28 cellular contexts compared by ENCODE assay signal in genomic region chr4:4526401-4526800, GRCh38.
"Had no signal": no experiment of that assay in that cellular context is flagged by ENCODE, and none has a peak within 500 bp of the region (broad histone marks: within the 10 kb centered on the region; RNA-seq: fewer than 3 reads in every experiment).

No MANE protein-coding gene starts in this region.

- DNase-seq: naive thymus-derived CD8-positive, alpha-beta T cell; nephron progenitor cell; occipital lobe; ovary; posterior cingulate gyrus; psoas muscle; right cardiac atrium; right lobe of liver; sigmoid colon; small intestine; stimulated activated CD4-positive, alpha-beta T cell treated with anti-CD3 and anti-CD28 coated beads, Interleukin-15, amount 100 ng/mL, for 24 hours; stimulated activated CD4-positive, alpha-beta T cell treated with anti-CD3 and anti-CD28 coated beads, Interleukin-2, amount 100 ng/mL, for 24 hours; stimulated activated CD4-positive, alpha-beta T cell treated with anti-CD3 and anti-CD28 coated beads, Interleukin-2, amount 100 ng/mL, for 48 hours; stimulated activated CD4-positive, alpha-beta T cell treated with anti-CD3 and anti-CD28 coated beads, Interleukin-4, amount 100 ng/mL, for 24 hours; stimulated activated naive B cell treated with anti-CD40 and anti-IgM and Interleukin-4, amounts not matched to agents 10 μg/mL and 1 μg/mL and 100 μg/mL, for 72 hours; stimulated activated naive CD4-positive, alpha-beta T cell treated with Interleukin-2 at 50 U/mL for 16 hours; stomach; tibial artery; transverse colon; upper lobe of left lung had no signal

- H3K27me3 ChIP-seq: ovary, right lobe of liver, sigmoid colon, stomach, tibial artery, transverse colon, upper lobe of left lung, vagina had no signal

- H3K27me3 Mint-ChIP-seq: naive thymus-derived CD8-positive, alpha-beta T cell; natural killer cell treated with Interleukin-12 subunit alpha and Interleukin-12 subunit beta and Interleukin-15 and Interleukin-18, amount 100 ng/mL, for 72 hours; progenitor cell of endocrine pancreas; stimulated activated naive B cell treated with anti-CD40 and anti-IgM and Interleukin-4, amounts not matched to agents 10 μg/mL and 1 μg/mL and 100 μg/mL, for 72 hours; stimulated activated naive CD8-positive, alpha-beta T cell treated with anti-CD3 and anti-CD28 coated beads, Interleukin-15, Interleukin-2, amounts not matched to agents 100 ng/mL and 50 ng/mL, for 24 hours had no signal

- H3K4me3 Mint-ChIP-seq: naive thymus-derived CD8-positive, alpha-beta T cell; natural killer cell treated with Interleukin-12 subunit alpha and Interleukin-12 subunit beta and Interleukin-15 and Interleukin-18, amount 100 ng/mL, for 72 hours; nephron progenitor cell; neural crest cell; stimulated activated effector memory CD8-positive, alpha-beta T cell treated with anti-CD3 and anti-CD28 coated beads, Interleukin-12 subunit alpha, Interleukin-12 subunit beta, amount 100 ng/mL, for 72 hours; stimulated activated naive B cell treated with anti-CD40 and anti-IgM and Interleukin-4, amounts not matched to agents 10 μg/mL and 1 μg/mL and 100 μg/mL, for 72 hours; stimulated activated naive CD8-positive, alpha-beta T cell treated with anti-CD3 and anti-CD28 coated beads, Interleukin-15, Interleukin-2, amounts not matched to agents 100 ng/mL and 50 ng/mL, for 24 hours had no signal

- H3K27ac Mint-ChIP-seq: progenitor cell of endocrine pancreas; stimulated activated effector memory CD8-positive, alpha-beta T cell treated with anti-CD3 and anti-CD28 coated beads, Interleukin-12 subunit alpha, Interleukin-12 subunit beta, amount 100 ng/mL, for 72 hours; stimulated activated naive B cell treated with anti-CD40 and anti-IgM and Interleukin-4, amounts not matched to agents 10 μg/mL and 1 μg/mL and 100 μg/mL, for 72 hours; stimulated activated naive CD8-positive, alpha-beta T cell treated with anti-CD3 and anti-CD28 coated beads, Interleukin-15, Interleukin-2, amounts not matched to agents 100 ng/mL and 50 ng/mL, for 24 hours had no signal

- H3K9me3 Mint-ChIP-seq: naive thymus-derived CD8-positive, alpha-beta T cell; natural killer cell treated with Interleukin-12 subunit alpha and Interleukin-12 subunit beta and Interleukin-15 and Interleukin-18, amount 100 ng/mL, for 72 hours; nephron progenitor cell; neural crest cell; stimulated activated effector memory CD8-positive, alpha-beta T cell treated with anti-CD3 and anti-CD28 coated beads, Interleukin-12 subunit alpha, Interleukin-12 subunit beta, amount 100 ng/mL, for 72 hours; stimulated activated naive B cell treated with anti-CD40 and anti-IgM and Interleukin-4, amounts not matched to agents 10 μg/mL and 1 μg/mL and 100 μg/mL, for 72 hours; stimulated activated naive CD8-positive, alpha-beta T cell treated with anti-CD3 and anti-CD28 coated beads, Interleukin-15, Interleukin-2, amounts not matched to agents 100 ng/mL and 50 ng/mL, for 24 hours had no signal

- H2AFZ ChIP-seq: parathyroid adenoma had no signal

- H3K9ac ChIP-seq: parathyroid adenoma had no signal

- H3K27ac ChIP-seq: ovary, parathyroid adenoma, psoas muscle, right lobe of liver, sigmoid colon, stomach, thoracic aorta, tibial artery, transverse colon, upper lobe of left lung, vagina had no signal

- ATAC-seq: naive thymus-derived CD8-positive, alpha-beta T cell; natural killer cell treated with Interleukin-12 subunit alpha and Interleukin-12 subunit beta and Interleukin-15 and Interleukin-18, amount 100 ng/mL, for 72 hours; psoas muscle; right cardiac atrium; right lobe of liver; stimulated activated effector memory CD8-positive, alpha-beta T cell treated with anti-CD3 and anti-CD28 coated beads, Interleukin-12 subunit alpha, Interleukin-12 subunit beta, amount 100 ng/mL, for 72 hours; stimulated activated naive B cell treated with anti-CD40 and anti-IgM and Interleukin-4, amounts not matched to agents 10 μg/mL and 1 μg/mL and 100 μg/mL, for 72 hours had no signal

- H3K9me3 ChIP-seq: ovary, psoas muscle, right lobe of liver, sigmoid colon, stomach, thoracic aorta, tibial artery, transverse colon, upper lobe of left lung, vagina had no signal

- H3K4me3 ChIP-seq: ovary, psoas muscle, right lobe of liver, sigmoid colon, stomach, thoracic aorta, tibial artery, transverse colon, upper lobe of left lung, vagina had no signal

- H3K36me3 ChIP-seq: ovary, right lobe of liver, sigmoid colon, thoracic aorta, transverse colon, upper lobe of left lung, vagina had no signal

- H3K36me3 Mint-ChIP-seq: natural killer cell treated with Interleukin-12 subunit alpha and Interleukin-12 subunit beta and Interleukin-15 and Interleukin-18, amount 100 ng/mL, for 72 hours had no signal

- H3K4me1 ChIP-seq: parathyroid adenoma, tibial artery, transverse colon had no signal
